In the genomic region with DNA sequence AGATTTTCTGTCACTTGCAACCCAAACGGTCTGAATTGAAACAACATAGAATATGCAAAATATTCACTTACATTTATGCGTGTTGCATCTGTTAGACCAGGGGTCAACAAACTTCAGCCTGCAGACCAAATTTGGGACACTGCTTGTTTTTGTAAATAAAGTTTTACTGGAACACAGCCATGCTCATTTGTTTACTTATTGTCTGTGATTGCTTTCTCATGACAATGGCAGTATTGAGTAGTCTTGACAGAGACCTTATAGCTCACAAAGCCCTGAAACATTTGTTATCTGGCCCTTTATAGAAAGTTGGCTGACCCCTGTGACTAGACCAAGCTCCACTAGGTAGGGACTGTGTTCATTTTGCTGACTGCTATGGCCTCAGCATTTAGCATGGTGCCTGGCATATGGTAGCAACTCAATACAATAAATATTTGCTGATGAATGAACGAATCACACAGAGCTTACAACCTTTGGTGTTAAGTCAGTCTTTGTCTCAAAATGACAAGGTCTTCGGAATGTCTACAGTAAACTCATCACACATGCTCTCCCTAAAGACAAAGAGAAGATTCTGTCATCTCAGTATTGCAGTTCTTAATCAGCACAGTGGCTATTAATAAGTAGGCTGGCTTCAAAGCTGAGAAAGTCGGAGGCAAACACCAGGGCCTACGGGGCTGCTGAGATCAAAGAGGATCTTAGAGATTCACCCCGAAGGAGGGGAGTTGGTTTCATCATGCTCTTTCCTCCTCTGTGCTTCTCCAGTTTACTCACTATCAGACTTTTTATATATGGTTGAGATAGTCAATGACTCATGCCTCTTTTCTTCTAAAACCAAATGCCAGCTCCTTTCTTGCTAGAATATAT, we compare ENCODE assay signal across 14 cellular contexts.
DNase-seq lines count a peak whose midpoint lies in the region; ATAC-seq, FAIRE-seq and TF ChIP-seq lines count a peak whose summit lies in the region.
"Had no signal": no experiment of that assay in that cellular context is flagged by ENCODE, and none has a peak within 500 bp of the region (broad histone marks: within the 10 kb centered on the region; RNA-seq: fewer than 3 reads in every experiment).

No MANE protein-coding gene starts in this region.

- no peaks in the 10 kb centered on the region for H3K36me3 Mint-ChIP-seq in activated naive CD4-positive, alpha-beta T cell treated with anti-CD3 and anti-CD28 coated beads for 36 hours (ENCODE audit: low read depth)
- no peaks in the 10 kb centered on the region for H3K36me3 Mint-ChIP-seq in stimulated activated naive CD8-positive, alpha-beta T cell treated with anti-CD3 and anti-CD28 coated beads, Interleukin-15, Interleukin-2, amounts not matched to agents 100 ng/mL and 50 ng/mL, for 24 hours (ENCODE audit: low read depth)
- H3K36me3 Mint-ChIP-seq in WTC11: no peaks in the 10 kb centered on the region
- H3K36me3 Mint-ChIP-seq: naive thymus-derived CD8-positive, alpha-beta T cell had no signal

- no peaks in the 10 kb centered on the region for H3K9me3 Mint-ChIP-seq in activated naive CD4-positive, alpha-beta T cell treated with anti-CD3 and anti-CD28 coated beads for 36 hours
- peaks cover 3% of the 10 kb centered on the region for H3K9me3 Mint-ChIP-seq in stimulated activated naive CD8-positive, alpha-beta T cell treated with anti-CD3 and anti-CD28 coated beads, Interleukin-15, Interleukin-2, amounts not matched to agents 100 ng/mL and 50 ng/mL, for 24 hours
- H3K9me3 Mint-ChIP-seq in WTC11: peaks cover under 1% of the 10 kb centered on the region; the same call in 1 of the 2 replicates
- H3K9me3 Mint-ChIP-seq: naive thymus-derived CD8-positive, alpha-beta T cell had no signal

- no peak for TF ChIP-seq RAD21 in GM12878 (IDR thresholded peaks at IDR 0.05; ENCODE audit: insufficient read depth, low read depth, low read length)

- peaks cover 4% of the 10 kb centered on the region; the same call in 1 of the 2 replicates for H3K4me1 ChIP-seq in GM12878 (ENCODE audit: control insufficient read depth, insufficient read depth, low read length)

- WGBS in GM12878 (ENCODE audit: insufficient coverage, insufficient replicate concordance, low lambda C conversion rate, missing lambda C conversion rate): 16% methylated on average over 7 of the region's 7 CpGs

- no peaks in the 10 kb centered on the region for H3K36me3 ChIP-seq in GM12878 (ENCODE audit: control insufficient read depth in 2 of 2, insufficient read depth in 2 of 2, low read length in 1 of 2)
- H3K36me3 ChIP-seq: cardiac muscle cell had no signal

- FAIRE-seq in GM12878 (lab: Jason Lieb, UNC): peak; percentile 82

- no peaks in the 10 kb centered on the region for H4K20me1 ChIP-seq in GM12878 (ENCODE audit: control insufficient read depth, insufficient read depth)

- no peak overlapping the region for H3K4me3 ChIP-seq in GM12878
- H3K4me3 ChIP-seq: cardiac muscle cell had no signal

- ATAC-seq in HG03103 (IDR thresholded peaks at IDR 0.05; ENCODE audit: low read depth, unreplicated experiment) (peak; percentile 80), GM12878 (peak; percentile 95), WTC11 (no peak)
- ATAC-seq: naive thymus-derived CD8-positive, alpha-beta T cell had no signal

- no peak for TF ChIP-seq CTCF in GM12878 (IDR thresholded peaks at IDR 0.05 in 2 of 3, conservative IDR thresholded peaks at IDR 0.05 in 1 of 3; ENCODE audit: control insufficient read depth in 2 of 3, extremely low read depth in 1 of 3, insufficient read depth in 1 of 3, low read depth in 3 of 3, low read length in 3 of 3)
- TF ChIP-seq CTCF in WTC11 (IDR thresholded peaks at IDR 0.05): no peak

- H3K27me3 Mint-ChIP-seq in activated naive CD4-positive, alpha-beta T cell treated with anti-CD3 and anti-CD28 coated beads for 36 hours (ENCODE audit: low read depth): peaks cover 9% of the 10 kb centered on the region
- H3K27me3 Mint-ChIP-seq in stimulated activated naive CD8-positive, alpha-beta T cell treated with anti-CD3 and anti-CD28 coated beads, Interleukin-15, Interleukin-2, amounts not matched to agents 100 ng/mL and 50 ng/mL, for 24 hours: no peaks in the 10 kb centered on the region
- no peaks in the 10 kb centered on the region; the same call in 1 of the 2 replicates for H3K27me3 Mint-ChIP-seq in WTC11 (ENCODE audit: low read depth)

- H2AFZ ChIP-seq in GM12878 (ENCODE audit: control insufficient read depth, low read depth, low read length): no peak overlapping the region

- no TSS peak for BruUV-seq in GM12878 (replicated peaks; lab: Mats Ljungman, UMichigan)

- peak overlapping the region; percentile 56 for H3K27ac Mint-ChIP-seq in activated naive CD4-positive, alpha-beta T cell treated with anti-CD3 and anti-CD28 coated beads for 36 hours
- H3K27ac Mint-ChIP-seq in stimulated activated naive CD8-positive, alpha-beta T cell treated with anti-CD3 and anti-CD28 coated beads, Interleukin-15, Interleukin-2, amounts not matched to agents 100 ng/mL and 50 ng/mL, for 24 hours: peak overlapping the region; percentile 39
- H3K27ac Mint-ChIP-seq in WTC11: no peak overlapping the region
- H3K27ac Mint-ChIP-seq: naive thymus-derived CD8-positive, alpha-beta T cell had no signal

- TF ChIP-seq EP300 in GM12878 (IDR thresholded peaks at IDR 0.05; ENCODE audit: borderline replicate concordance in 1 of 2, control insufficient read depth in 1 of 2, low read depth in 2 of 2, low read length in 2 of 2): peak; percentile 32 to 63; a peak in 2 of 4 replicates

- 0 out of 2 replicates have a peak overlapping the region, but pooled peaks have one; percentile 4 for H3K27ac ChIP-seq in GM12878 (ENCODE audit: control insufficient read depth, insufficient read depth)
- H3K27ac ChIP-seq: C4-2B, cardiac muscle cell had no signal

- CTCF ChIA-PET in activated naive CD4-positive, alpha-beta T cell treated with anti-CD3 and anti-CD28 coated beads for 36 hours (lab: Charles Lee): interaction anchor here (0.7 to 1.0 kb wide), 3 partner anchors 72 to 1544 kb away, joined by 3 to 4 read pairs (median 3); no protein-coding TSS in a partner anchor
- CTCF ChIA-PET in GM12878 (lab: Yijun Ruan, JAX) (interaction anchor here (0.8 to 1.4 kb wide), 2 partner anchors 19 to 141 kb away, joined by 3 to 5 read pairs; no protein-coding TSS in a partner anchor), WTC11 (lab: Charles Lee) (no interaction called here)

- no peak for TF ChIP-seq POLR2A in GM12878 (IDR thresholded peaks at IDR 0.05; ENCODE audit: low read depth, low read length)

- RAD21 ChIA-PET in GM12878 (lab: Charles Lee; ENCODE audit: unreplicated experiment): interaction anchor here (1.3 to 2.3 kb wide), 4 partner anchors 45 to 141 kb away, joined by 3 to 16 read pairs (median 4); no protein-coding TSS in a partner anchor

- no peaks in the 10 kb centered on the region for H3K27me3 ChIP-seq in GM12878 (replicated peaks in 1 of 2; ENCODE audit: control insufficient read depth in 2 of 2, insufficient read depth in 2 of 2, low read length in 1 of 2)
- H3K27me3 ChIP-seq: cardiac muscle cell had no signal

- H3K4me3 Mint-ChIP-seq in activated naive CD4-positive, alpha-beta T cell treated with anti-CD3 and anti-CD28 coated beads for 36 hours: no peak overlapping the region
- H3K4me3 Mint-ChIP-seq in stimulated activated naive CD8-positive, alpha-beta T cell treated with anti-CD3 and anti-CD28 coated beads, Interleukin-15, Interleukin-2, amounts not matched to agents 100 ng/mL and 50 ng/mL, for 24 hours: no peak overlapping the region
- H3K4me3 Mint-ChIP-seq in WTC11: no peak overlapping the region
- H3K4me3 Mint-ChIP-seq: naive thymus-derived CD8-positive, alpha-beta T cell had no signal

- no peaks in the 10 kb centered on the region for H3K9me3 ChIP-seq in GM12878 (replicated peaks; ENCODE audit: control insufficient read depth, insufficient read depth, low read length)

- no peak overlapping the region for H3K4me2 ChIP-seq in GM12878 (ENCODE audit: control insufficient read depth, insufficient read depth)

- peak; percentile 84 for DNase-seq in activated naive CD4-positive, alpha-beta T cell treated with anti-CD3 and anti-CD28 coated beads for 36 hours
- no peak for DNase-seq in activated naive CD4-positive, alpha-beta T cell (lab: John Stamatoyannopoulos, UW)
- DNase-seq in GM12878 (ENCODE audit: low read depth, low spot score): peak; percentile 39
- DNase-seq in WTC11 (ENCODE audit: low spot score): no peak
- no peak for DNase-seq in NCI-H2171 treated with DMSO at 0.1 percent for 48 hours (lab: John Stamatoyannopoulos, UW)
- no peak for DNase-seq in HPDE6-E6E7 (ENCODE audit: extremely low spot score)
- DNase-seq: hippocampal formation; KBM-7; naive thymus-derived CD8-positive, alpha-beta T cell; NCI-H526 had no signal

- H3K9ac ChIP-seq in GM12878 (ENCODE audit: control insufficient read depth, insufficient read depth, low read length): no peak overlapping the region

- POLR2A ChIA-PET in GM12878 (lab: Charles Lee) (interaction anchor here (0.5 to 1.2 kb wide), 3 partner anchors 13 to 131 kb away, joined by 3 to 5 read pairs (median 3); no protein-coding TSS in a partner anchor), WTC11 (lab: Charles Lee) (no interaction called here)

- SMC1A ChIA-PET in GM12878 (lab: Charles Lee; ENCODE audit: uncharacterized antibody, unreplicated experiment): interaction anchor here (1.1 to 2.3 kb wide), 10 partner anchors 13 to 138 kb away, joined by 3 to 13 read pairs (median 5); no protein-coding TSS in a partner anchor

- no peaks in the 10 kb centered on the region for H3K79me2 ChIP-seq in GM12878 (ENCODE audit: control insufficient read depth, insufficient read depth, low read length)

- intact Hi-C loops in activated naive CD4-positive, alpha-beta T cell treated with anti-CD3 and anti-CD28 coated beads for 36 hours (cut with micrococcal nuclease): loop anchor here (1.0 to 5.0 kb wide), 10 partner anchors 72 to 856 kb away; no protein-coding TSS in a partner anchor
- intact Hi-C loops in GM12878 (cut with micrococcal nuclease; ENCODE audit: unreplicated experiment): no loop called here

- H3K4me1 Mint-ChIP-seq in activated naive CD4-positive, alpha-beta T cell treated with anti-CD3 and anti-CD28 coated beads for 36 hours (ENCODE audit: low read depth): peaks cover 35% of the 10 kb centered on the region
- H3K4me1 Mint-ChIP-seq in stimulated activated naive CD8-positive, alpha-beta T cell treated with anti-CD3 and anti-CD28 coated beads, Interleukin-15, Interleukin-2, amounts not matched to agents 100 ng/mL and 50 ng/mL, for 24 hours (ENCODE audit: low read depth): peaks cover 22% of the 10 kb centered on the region
- peaks cover 8% of the 10 kb centered on the region for H3K4me1 Mint-ChIP-seq in WTC11

- in situ Hi-C loops in GM12878 (cut with MboI): no loop called here

TF ChIP-seq in WTC11, 78 proteins besides CTCF, POLR2A, EP300 and RAD21 (continues in another document):
- TF ChIP-seq, protein P1, sequence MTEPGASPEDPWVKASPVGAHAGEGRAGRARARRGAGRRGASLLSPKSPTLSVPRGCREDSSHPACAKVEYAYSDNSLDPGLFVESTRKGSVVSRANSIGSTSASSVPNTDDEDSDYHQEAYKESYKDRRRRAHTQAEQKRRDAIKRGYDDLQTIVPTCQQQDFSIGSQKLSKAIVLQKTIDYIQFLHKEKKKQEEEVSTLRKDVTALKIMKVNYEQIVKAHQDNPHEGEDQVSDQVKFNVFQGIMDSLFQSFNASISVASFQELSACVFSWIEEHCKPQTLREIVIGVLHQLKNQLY (CRISPR knock-in tag; IDR thresholded peaks at IDR 0.05): no peak
- TF ChIP-seq NFYB (CRISPR knock-in tag; conservative IDR thresholded peaks at IDR 0.05; ENCODE audit: low read depth) (no peak), ELF4 (CRISPR knock-in tag; IDR thresholded peaks at IDR 0.05; ENCODE audit: low read depth) (no peak)

Comparison
In these comparisons a context has a peak if more than half of its experiments do, and no peak if none do; other contexts are left out.
1. DNase-seq: peak in activated naive CD4-positive, alpha-beta T cell treated with anti-CD3 and anti-CD28 coated beads for 36 hours (single experiment) and GM12878 (single experiment); none in activated naive CD4-positive, alpha-beta T cell (0 of 4), WTC11 (single experiment), NCI-H2171 treated with DMSO at 0.1 percent for 48 hours (single experiment) and HPDE6-E6E7 (single experiment).